Comparison of ENCODE assay signal across 1 cellular context in the genomic region with DNA sequence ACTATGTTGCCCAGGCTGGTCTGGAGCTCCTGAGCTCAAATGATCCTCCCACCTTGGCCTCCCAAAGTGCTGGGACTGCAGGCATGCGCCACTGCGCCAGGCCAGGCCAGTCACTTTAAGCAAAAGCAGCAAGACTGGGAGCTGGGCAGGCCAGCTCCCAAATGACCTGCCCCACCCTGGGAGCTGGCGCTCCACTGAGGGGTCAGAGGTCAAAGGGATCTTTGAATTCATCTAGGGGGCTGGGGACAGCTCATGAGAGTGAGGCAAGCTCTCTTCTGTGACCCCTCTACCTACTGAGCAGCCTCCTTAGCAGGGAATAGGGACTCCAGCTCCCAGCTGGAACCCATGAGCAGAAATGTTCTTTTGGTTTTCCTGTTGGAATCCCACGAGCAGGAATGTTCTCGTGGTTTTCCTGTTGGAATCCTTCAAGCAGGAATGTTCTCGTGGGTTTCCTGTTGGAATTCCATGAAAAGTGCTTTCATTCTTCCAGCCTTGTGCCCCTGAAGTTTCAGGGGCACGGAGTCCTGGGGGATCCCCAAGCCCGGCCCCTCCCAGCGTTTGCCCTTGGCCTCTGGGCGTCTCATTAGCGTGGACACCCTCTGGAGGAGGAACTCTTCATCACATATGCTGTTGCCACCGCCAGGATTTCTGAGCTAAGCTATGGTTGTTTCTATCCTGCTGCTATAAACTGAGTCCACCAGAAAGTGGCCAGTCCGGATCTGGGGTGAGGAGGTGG.
TF ChIP-seq lines count a peak whose summit lies in the region.

No MANE protein-coding gene starts in this region.

TF ChIP-seq in HepG2, 621 proteins besides CTCF, POLR2A, EP300 and RAD21 (continued from another document and continues in another):
- TF ChIP-seq, protein P1, sequence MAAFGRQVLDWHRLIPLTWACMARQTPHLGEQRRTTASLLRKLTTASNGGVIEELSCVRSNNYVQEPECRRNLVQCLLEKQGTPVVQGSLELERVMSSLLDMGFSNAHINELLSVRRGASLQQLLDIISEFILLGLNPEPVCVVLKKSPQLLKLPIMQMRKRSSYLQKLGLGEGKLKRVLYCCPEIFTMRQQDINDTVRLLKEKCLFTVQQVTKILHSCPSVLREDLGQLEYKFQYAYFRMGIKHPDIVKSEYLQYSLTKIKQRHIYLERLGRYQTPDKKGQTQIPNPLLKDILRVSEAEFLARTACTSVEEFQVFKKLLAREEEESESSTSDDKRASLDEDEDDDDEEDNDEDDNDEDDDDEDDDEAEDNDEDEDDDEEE (CRISPR knock-in tag; IDR thresholded peaks at IDR 0.05): 0 out of 2 replicates have a peak, but pooled peaks have one; percentile 82
- TF ChIP-seq AHR (CRISPR knock-in tag; IDR thresholded peaks at IDR 0.05) (no peak), FIP1L1 (IDR thresholded peaks at IDR 0.05; ENCODE audit: borderline replicate concordance, insufficient read depth, low read depth, low read length) (no peak), ZNF337 (CRISPR knock-in tag; IDR thresholded peaks at IDR 0.05; ENCODE audit: borderline replicate concordance, low read depth) (no peak), PRMT3 (CRISPR knock-in tag; IDR thresholded peaks at IDR 0.05; ENCODE audit: borderline replicate concordance, low read depth) (no peak), ZNF737 (CRISPR knock-in tag; IDR thresholded peaks at IDR 0.05; ENCODE audit: borderline replicate concordance) (no peak), ZBTB33 (CRISPR knock-in tag; IDR thresholded peaks at IDR 0.05) (peak; percentile 95), SAP130 (CRISPR knock-in tag; IDR thresholded peaks at IDR 0.05; ENCODE audit: low read depth) (no peak), NPAS2 (CRISPR knock-in tag; IDR thresholded peaks at IDR 0.05; ENCODE audit: borderline replicate concordance) (0 out of 2 replicates have a peak, but pooled peaks have one; percentile 31), ZNF546 (CRISPR knock-in tag; conservative IDR thresholded peaks at IDR 0.05) (0 out of 2 replicates have a peak, but pooled peaks have one; percentile 42), MLLT10 (CRISPR knock-in tag; IDR thresholded peaks at IDR 0.05) (no peak), ZBTB42 (CRISPR knock-in tag; IDR thresholded peaks at IDR 0.05) (no peak), ZNF691 (CRISPR knock-in tag; IDR thresholded peaks at IDR 0.05; ENCODE audit: borderline replicate concordance, low read depth) (no peak), THRA (CRISPR knock-in tag; IDR thresholded peaks at IDR 0.05; ENCODE audit: borderline replicate concordance) (no peak), MEIS2 (CRISPR knock-in tag; IDR thresholded peaks at IDR 0.05) (no peak), ZNF770 (CRISPR knock-in tag; IDR thresholded peaks at IDR 0.05) (peak; percentile 65; the same call in 1 of the 2 replicates), KAT7 (CRISPR knock-in tag; IDR thresholded peaks at IDR 0.05; ENCODE audit: borderline replicate concordance) (no peak), HIVEP1 (CRISPR knock-in tag; IDR thresholded peaks at IDR 0.05) (0 out of 2 replicates have a peak, but pooled peaks have one; percentile 11), MIXL1 (CRISPR knock-in tag; IDR thresholded peaks at IDR 0.05) (no peak), ESRRA (CRISPR knock-in tag; IDR thresholded peaks at IDR 0.05; ENCODE audit: low read depth) (no peak), HOXA5 (CRISPR knock-in tag; IDR thresholded peaks at IDR 0.05) (no peak), ZNF501 (CRISPR knock-in tag; IDR thresholded peaks at IDR 0.05) (0 out of 2 replicates have a peak, but pooled peaks have one; percentile 2), E2F5 (CRISPR knock-in tag; conservative IDR thresholded peaks at IDR 0.05) (no peak), CCDC6 (CRISPR knock-in tag; IDR thresholded peaks at IDR 0.05) (0 out of 2 replicates have a peak, but pooled peaks have one; percentile 33), CREM (IDR thresholded peaks at IDR 0.05) (no peak), CREM (CRISPR knock-in tag; IDR thresholded peaks at IDR 0.05) (no peak), SNAI1 (CRISPR knock-in tag; IDR thresholded peaks at IDR 0.05; ENCODE audit: borderline replicate concordance) (no peak), ASH2L (IDR thresholded peaks at IDR 0.05; ENCODE audit: insufficient read length, low read depth, low read length) (no peak), ZNF749 (CRISPR knock-in tag; IDR thresholded peaks at IDR 0.05; ENCODE audit: borderline replicate concordance) (no peak), ZNF563 (CRISPR knock-in tag; IDR thresholded peaks at IDR 0.05) (no peak), PBX2 (CRISPR knock-in tag; IDR thresholded peaks at IDR 0.05) (no peak), KDM1A (CRISPR knock-in tag; IDR thresholded peaks at IDR 0.05) (no peak), ZNF251 (CRISPR knock-in tag; IDR thresholded peaks at IDR 0.05) (no peak)
- TF ChIP-seq, protein P2, sequence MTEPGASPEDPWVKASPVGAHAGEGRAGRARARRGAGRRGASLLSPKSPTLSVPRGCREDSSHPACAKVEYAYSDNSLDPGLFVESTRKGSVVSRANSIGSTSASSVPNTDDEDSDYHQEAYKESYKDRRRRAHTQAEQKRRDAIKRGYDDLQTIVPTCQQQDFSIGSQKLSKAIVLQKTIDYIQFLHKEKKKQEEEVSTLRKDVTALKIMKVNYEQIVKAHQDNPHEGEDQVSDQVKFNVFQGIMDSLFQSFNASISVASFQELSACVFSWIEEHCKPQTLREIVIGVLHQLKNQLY (CRISPR knock-in tag; IDR thresholded peaks at IDR 0.05): no peak
- TF ChIP-seq, protein P3, sequence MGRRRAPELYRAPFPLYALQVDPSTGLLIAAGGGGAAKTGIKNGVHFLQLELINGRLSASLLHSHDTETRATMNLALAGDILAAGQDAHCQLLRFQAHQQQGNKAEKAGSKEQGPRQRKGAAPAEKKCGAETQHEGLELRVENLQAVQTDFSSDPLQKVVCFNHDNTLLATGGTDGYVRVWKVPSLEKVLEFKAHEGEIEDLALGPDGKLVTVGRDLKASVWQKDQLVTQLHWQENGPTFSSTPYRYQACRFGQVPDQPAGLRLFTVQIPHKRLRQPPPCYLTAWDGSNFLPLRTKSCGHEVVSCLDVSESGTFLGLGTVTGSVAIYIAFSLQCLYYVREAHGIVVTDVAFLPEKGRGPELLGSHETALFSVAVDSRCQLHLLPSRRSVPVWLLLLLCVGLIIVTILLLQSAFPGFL (CRISPR knock-in tag; IDR thresholded peaks at IDR 0.05): no peak
- TF ChIP-seq, protein P4, sequence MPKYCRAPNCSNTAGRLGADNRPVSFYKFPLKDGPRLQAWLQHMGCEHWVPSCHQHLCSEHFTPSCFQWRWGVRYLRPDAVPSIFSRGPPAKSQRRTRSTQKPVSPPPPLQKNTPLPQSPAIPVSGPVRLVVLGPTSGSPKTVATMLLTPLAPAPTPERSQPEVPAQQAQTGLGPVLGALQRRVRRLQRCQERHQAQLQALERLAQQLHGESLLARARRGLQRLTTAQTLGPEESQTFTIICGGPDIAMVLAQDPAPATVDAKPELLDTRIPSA (CRISPR knock-in tag; IDR thresholded peaks at IDR 0.05; ENCODE audit: borderline replicate concordance): no peak
- TF ChIP-seq, protein P5, sequence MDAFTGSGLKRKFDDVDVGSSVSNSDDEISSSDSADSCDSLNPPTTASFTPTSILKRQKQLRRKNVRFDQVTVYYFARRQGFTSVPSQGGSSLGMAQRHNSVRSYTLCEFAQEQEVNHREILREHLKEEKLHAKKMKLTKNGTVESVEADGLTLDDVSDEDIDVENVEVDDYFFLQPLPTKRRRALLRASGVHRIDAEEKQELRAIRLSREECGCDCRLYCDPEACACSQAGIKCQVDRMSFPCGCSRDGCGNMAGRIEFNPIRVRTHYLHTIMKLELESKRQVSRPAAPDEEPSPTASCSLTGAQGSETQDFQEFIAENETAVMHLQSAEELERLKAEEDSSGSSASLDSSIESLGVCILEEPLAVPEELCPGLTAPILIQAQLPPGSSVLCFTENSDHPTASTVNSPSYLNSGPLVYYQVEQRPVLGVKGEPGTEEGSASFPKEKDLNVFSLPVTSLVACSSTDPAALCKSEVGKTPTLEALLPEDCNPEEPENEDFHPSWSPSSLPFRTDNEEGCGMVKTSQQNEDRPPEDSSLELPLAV (CRISPR knock-in tag; conservative IDR thresholded peaks at IDR 0.05; ENCODE audit: low read depth): no peak
- TF ChIP-seq, protein P6, sequence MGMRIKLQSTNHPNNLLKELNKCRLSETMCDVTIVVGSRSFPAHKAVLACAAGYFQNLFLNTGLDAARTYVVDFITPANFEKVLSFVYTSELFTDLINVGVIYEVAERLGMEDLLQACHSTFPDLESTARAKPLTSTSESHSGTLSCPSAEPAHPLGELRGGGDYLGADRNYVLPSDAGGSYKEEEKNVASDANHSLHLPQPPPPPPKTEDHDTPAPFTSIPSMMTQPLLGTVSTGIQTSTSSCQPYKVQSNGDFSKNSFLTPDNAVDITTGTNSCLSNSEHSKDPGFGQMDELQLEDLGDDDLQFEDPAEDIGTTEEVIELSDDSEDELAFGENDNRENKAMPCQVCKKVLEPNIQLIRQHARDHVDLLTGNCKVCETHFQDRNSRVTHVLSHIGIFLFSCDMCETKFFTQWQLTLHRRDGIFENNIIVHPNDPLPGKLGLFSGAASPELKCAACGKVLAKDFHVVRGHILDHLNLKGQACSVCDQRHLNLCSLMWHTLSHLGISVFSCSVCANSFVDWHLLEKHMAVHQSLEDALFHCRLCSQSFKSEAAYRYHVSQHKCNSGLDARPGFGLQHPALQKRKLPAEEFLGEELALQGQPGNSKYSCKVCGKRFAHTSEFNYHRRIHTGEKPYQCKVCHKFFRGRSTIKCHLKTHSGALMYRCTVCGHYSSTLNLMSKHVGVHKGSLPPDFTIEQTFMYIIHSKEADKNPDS (CRISPR knock-in tag; IDR thresholded peaks at IDR 0.05): no peak
